ENCODE assay signal across 12 cellular contexts in the genomic region with DNA sequence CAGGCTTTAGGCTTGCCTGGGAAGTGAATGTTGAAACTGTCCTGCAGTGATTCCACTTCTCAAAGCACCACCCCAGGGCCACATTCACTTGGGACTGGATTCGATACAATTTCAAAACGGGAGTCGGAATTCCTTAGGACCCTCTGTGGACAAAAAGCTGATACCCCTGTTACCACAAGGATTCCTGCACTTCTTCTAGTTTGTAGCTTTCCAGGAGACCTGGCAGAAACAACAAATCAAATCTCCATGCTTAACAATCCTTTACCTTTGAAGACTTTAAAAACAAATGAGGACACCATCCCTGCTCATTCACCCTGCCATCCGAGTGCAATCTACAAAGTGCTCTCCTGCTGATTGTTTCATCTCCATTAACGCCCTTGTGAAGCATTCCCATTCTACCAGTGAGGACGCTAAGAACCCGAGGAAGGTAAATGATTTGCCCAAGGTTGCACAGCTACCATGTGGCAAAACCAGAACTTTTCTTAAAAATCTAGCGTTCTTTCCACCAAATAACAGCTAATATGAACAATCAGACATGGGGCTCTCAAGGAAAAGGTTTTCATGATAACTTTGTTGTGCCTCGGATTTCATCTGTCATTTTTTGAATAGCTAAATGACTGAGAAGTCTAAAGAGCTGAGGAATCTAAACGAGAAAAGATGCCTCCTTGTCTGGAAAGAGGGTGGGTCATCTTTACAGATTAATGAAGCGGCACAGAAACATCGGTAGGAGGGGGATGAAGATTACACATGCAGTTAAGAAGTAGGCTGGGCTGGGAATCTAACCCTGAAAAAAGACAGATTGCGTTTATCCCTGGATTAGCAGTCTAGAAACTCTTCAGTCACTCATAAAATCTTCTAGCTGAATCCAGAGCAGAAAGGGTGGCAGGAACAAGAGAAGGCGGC. TPM values are rescaled to one million over a fixed set of nuclear protein-coding genes. Genes with fewer than 3 reads are reported as not detected.
DNase-seq lines count a peak whose midpoint lies in the region; ATAC-seq and TF ChIP-seq lines count a peak whose summit lies in the region.
"Had no signal": no experiment of that assay in that cellular context is flagged by ENCODE, and none has a peak within 500 bp of the region (broad histone marks: within the 10 kb centered on the region; RNA-seq: fewer than 3 reads in every experiment).

No MANE protein-coding gene starts in this region.

- peak overlapping the region; percentile 72 for H3K4me3 Mint-ChIP-seq in dendritic cell treated with granulocyte-macrophage colony-stimulating factor and Interleukin-4, amounts not matched to agents 40 ng/mL and 50 ng/mL, for 4 days
- H3K4me3 Mint-ChIP-seq in naive thymus-derived CD4-positive, alpha-beta T cell: peak overlapping the region; percentile 78 to 91 (median 88)

- H3K27ac Mint-ChIP-seq in dendritic cell treated with granulocyte-macrophage colony-stimulating factor and Interleukin-4, amounts not matched to agents 40 ng/mL and 50 ng/mL, for 4 days: peak overlapping the region; percentile 69
- peak overlapping the region in 8 of 9 donors; percentile 15 to 94 (median 74) for H3K27ac Mint-ChIP-seq in naive thymus-derived CD4-positive, alpha-beta T cell

- intact Hi-C loops in dendritic cell treated with granulocyte-macrophage colony-stimulating factor and Interleukin-4, amounts not matched to agents 40 ng/mL and 50 ng/mL, for 4 days (cut with micrococcal nuclease): no loop called here
- intact Hi-C loops in naive thymus-derived CD4-positive, alpha-beta T cell (cut with micrococcal nuclease): loop anchor here in 1 of 2 donors (2.0 kb wide), 1 partner anchor 18 kb away; no protein-coding TSS in a partner anchor
- intact Hi-C loops in posterior cingulate gyrus (cut with DNase I): no loop called here

- H3K36me3 ChIP-seq in naive thymus-derived CD4-positive, alpha-beta T cell (ENCODE audit: control insufficient read depth in 2 of 3, insufficient read depth in 3 of 3, low read length in 3 of 3): no peaks in the 10 kb centered on the region

- TF ChIP-seq CTCF in 22Rv1 (IDR thresholded peaks at IDR 0.05) (no peak), LNCaP clone FGC (IDR thresholded peaks at IDR 0.05; ENCODE audit: control insufficient read depth, extremely low read depth, insufficient read depth) (no peak)

- H3K9me3 Mint-ChIP-seq in dendritic cell treated with granulocyte-macrophage colony-stimulating factor and Interleukin-4, amounts not matched to agents 40 ng/mL and 50 ng/mL, for 4 days: no peaks in the 10 kb centered on the region
- H3K9me3 Mint-ChIP-seq in naive thymus-derived CD4-positive, alpha-beta T cell: no peaks in the 10 kb centered on the region

- POLR2A ChIA-PET in naive thymus-derived CD4-positive, alpha-beta T cell (lab: Charles Lee): interaction anchor here (1.0 to 3.0 kb wide), 8 partner anchors 11 to 66 kb away, joined by 3 to 18 read pairs (median 6); partner anchors contain the start of genes JAML and MPZL3

- ATAC-seq in naive thymus-derived CD4-positive, alpha-beta T cell: no peak
- no peak for ATAC-seq in GM19395 (IDR thresholded peaks at IDR 0.05; ENCODE audit: unreplicated experiment)

- CTCF ChIA-PET in naive thymus-derived CD4-positive, alpha-beta T cell (lab: Charles Lee): interaction anchor here (0.8 to 2.4 kb wide), 6 partner anchors 27 to 66 kb away, joined by 3 to 11 read pairs (median 4); partner anchors contain the start of gene JAML

- DNase-seq in LNCaP clone FGC (ENCODE audit: low read depth): no peak
- DNase-seq in naive thymus-derived CD4-positive, alpha-beta T cell: no peak
- no peak for DNase-seq in NCI-H1105 (lab: John Stamatoyannopoulos, UW)
- DNase-seq in posterior cingulate gyrus: no peak
- no peak for DNase-seq in SHP77 treated with DMSO at 0.1 percent for 48 hours (lab: John Stamatoyannopoulos, UW)
- DNase-seq: amygdala, hypothalamus, NCI-H1417 treated with DMSO at 0.1 percent for 48 hours had no signal

- H3K27ac ChIP-seq in 22Rv1: peak overlapping the region; percentile 85
- H3K27ac ChIP-seq in naive thymus-derived CD4-positive, alpha-beta T cell (ENCODE audit: low read depth, low read length): no peak overlapping the region
- H3K27ac ChIP-seq: SK-N-MC had no signal

- H3K4me3 ChIP-seq in LNCaP clone FGC (ENCODE audit: low read depth, low read length): peak overlapping the region; percentile 52
- H3K4me3 ChIP-seq in naive thymus-derived CD4-positive, alpha-beta T cell (ENCODE audit: low read length): peak overlapping the region; percentile 29
- H3K4me3 ChIP-seq: SK-N-MC had no signal

- no peaks in the 10 kb centered on the region for H3K9me3 ChIP-seq in naive thymus-derived CD4-positive, alpha-beta T cell (ENCODE audit: control insufficient read depth in 2 of 3, low read length in 3 of 3)

- no peaks in the 10 kb centered on the region for H3K27me3 ChIP-seq in naive thymus-derived CD4-positive, alpha-beta T cell (ENCODE audit: control insufficient read depth in 2 of 2, insufficient read depth in 2 of 2, low read length in 2 of 2)

- peaks cover 46% of the 10 kb centered on the region for H3K4me1 Mint-ChIP-seq in dendritic cell treated with granulocyte-macrophage colony-stimulating factor and Interleukin-4, amounts not matched to agents 40 ng/mL and 50 ng/mL, for 4 days (ENCODE audit: low read depth)
- peaks cover 19 to 44% (median 37%) of the 10 kb centered on the region in 7 donors for H3K4me1 Mint-ChIP-seq in naive thymus-derived CD4-positive, alpha-beta T cell

- H3K27me3 Mint-ChIP-seq in dendritic cell treated with granulocyte-macrophage colony-stimulating factor and Interleukin-4, amounts not matched to agents 40 ng/mL and 50 ng/mL, for 4 days: peaks cover 17% of the 10 kb centered on the region
- H3K27me3 Mint-ChIP-seq in naive thymus-derived CD4-positive, alpha-beta T cell: peaks cover 0 to 25% (median 0%) of the 10 kb centered on the region in 5 donors

- no peaks in the 10 kb centered on the region for H3K36me3 Mint-ChIP-seq in dendritic cell treated with granulocyte-macrophage colony-stimulating factor and Interleukin-4, amounts not matched to agents 40 ng/mL and 50 ng/mL, for 4 days (ENCODE audit: low read depth)
- no peaks in the 10 kb centered on the region for H3K36me3 Mint-ChIP-seq in naive thymus-derived CD4-positive, alpha-beta T cell

- peaks cover 0 to 14% of the 10 kb centered on the region in 2 donors for H3K4me1 ChIP-seq in naive thymus-derived CD4-positive, alpha-beta T cell (ENCODE audit: control insufficient read depth in 2 of 2, insufficient read depth in 2 of 2, low read length in 2 of 2)

RNA-seq across cellular contexts. Expression of gene MPZL2, which starts 0.7 kb away (rescaled TPM):
- 1 to 10 TPM in 4 of 5 experiments, under 1 TPM in 1; 0.69 to 5.9 (median 1.6) TPM for total RNA-seq in naive thymus-derived CD4-positive, alpha-beta T cell
- polyA plus RNA-seq in naive thymus-derived CD4-positive, alpha-beta T cell: 1 to 10 TPM; 1.2 to 1.5 TPM

RNA-seq across cellular contexts. Expression of gene MPZL3, which starts 12.7 kb away (rescaled TPM):
- 10 to 100 TPM; 13.3 to 17.4 (median 17.0) TPM for total RNA-seq in naive thymus-derived CD4-positive, alpha-beta T cell
- polyA plus RNA-seq in naive thymus-derived CD4-positive, alpha-beta T cell: 1 to 10 TPM; 3.6 to 4.6 TPM

RNA-seq across cellular contexts. Expression of gene CD3E, which starts 39.7 kb away (rescaled TPM):
- 100 to 1,000 TPM; 392 to 706 (median 670) TPM for total RNA-seq in naive thymus-derived CD4-positive, alpha-beta T cell
- polyA plus RNA-seq in naive thymus-derived CD4-positive, alpha-beta T cell: 1,000 to 10,000 TPM in 1 of 2 donors, 100 to 1,000 TPM in 1; 987 to 1,286 TPM

RNA-seq across cellular contexts. Expression of gene JAML, which starts 40.0 kb away (rescaled TPM):
- 100 to 1,000 TPM in 3 of 5 experiments, 10 to 100 TPM in 2; 64.3 to 120 (median 118) TPM for total RNA-seq in naive thymus-derived CD4-positive, alpha-beta T cell
- 100 to 1,000 TPM in 1 of 2 donors, 10 to 100 TPM in 1; 94.1 to 195 TPM for polyA plus RNA-seq in naive thymus-derived CD4-positive, alpha-beta T cell
